ENCODE assay signal across 12 cellular contexts in genomic region chr2:12816379-12817306, GRCh38.
DNase-seq lines count a peak whose midpoint lies in the region; ATAC-seq and TF ChIP-seq lines count a peak whose summit lies in the region.
"Had no signal": no experiment of that assay in that cellular context is flagged by ENCODE, and none has a peak within 500 bp of the region (broad histone marks: within the 10 kb centered on the region; RNA-seq: fewer than 3 reads in every experiment).

No MANE protein-coding gene starts in this region.

- no peaks in the 10 kb centered on the region for H3K36me3 ChIP-seq in neuronal stem cell (replicated peaks in 1 of 2; ENCODE audit: control insufficient read depth in 2 of 2, insufficient read depth in 2 of 2, low read length in 2 of 2)

- H3K23ac ChIP-seq in neuronal stem cell (ENCODE audit: low read depth, low read length, poor library complexity), result no peak overlapping the region

- no peak overlapping the region for H2BK5ac ChIP-seq in neuronal stem cell (ENCODE audit: low read length)

- no CpG with 5 or more reads among the region's 4 CpGs for WGBS in neuronal stem cell (ENCODE audit: extremely low coverage in 2 of 2, insufficient read length in 2 of 2, insufficient replicate concordance in 1 of 2), 2 donors

- H3K4me3 ChIP-seq in fibroblast of villous mesenchyme (ENCODE audit: low read depth, low read length) (no peak overlapping the region), neuronal stem cell (ENCODE audit: low read length in 2 of 2) (no peak overlapping the region)
- H3K4me3 ChIP-seq: PC-9 had no signal

- H3K4ac ChIP-seq in neuronal stem cell (ENCODE audit: low read length), result no peak overlapping the region

- DNase-seq in AG08396 (ENCODE audit: low spot score), result peak; percentile 34
- DNase-seq in HCEC 1CT, result peak; percentile 66
- DNase-seq in fibroblast of villous mesenchyme (ENCODE audit: low read depth), result peak; percentile 51
- DNase-seq in neuronal stem cell (ENCODE audit: low spot score), result no peak
- DNase-seq in NCI-H1417 treated with DMSO at 0.1 percent for 48 hours (lab: John Stamatoyannopoulos, UW), result no peak
- DNase-seq: C1 segment of cervical spinal cord, MM.1S had no signal

- peaks cover 37% of the 10 kb centered on the region for H3K4me1 Mint-ChIP-seq in activated T-helper 17 cell treated with anti-CD3 and anti-CD28 coated beads, Interleukin-2, amount 50 U/mL, for 72 hours

- no peak overlapping the region for H3K14ac ChIP-seq in neuronal stem cell (ENCODE audit: low read length)

- H2BK12ac ChIP-seq in neuronal stem cell (ENCODE audit: low read length), result no peak overlapping the region

- no peak overlapping the region for H3K9ac ChIP-seq in neuronal stem cell (ENCODE audit: low read depth, low read length, poor library complexity)

- no peak overlapping the region for H4K91ac ChIP-seq in neuronal stem cell (ENCODE audit: low read depth, low read length, poor library complexity)

- no peaks in the 10 kb centered on the region for H3K9me3 Mint-ChIP-seq in activated T-helper 17 cell treated with anti-CD3 and anti-CD28 coated beads, Interleukin-2, amount 50 U/mL, for 72 hours

- H2AK5ac ChIP-seq in neuronal stem cell (ENCODE audit: low read depth, low read length), result no peak overlapping the region

- ATAC-seq in activated T-helper 17 cell treated with anti-CD3 and anti-CD28 coated beads, Interleukin-2, amount 50 U/mL, for 72 hours (replicated peaks), result peak; percentile 68
- no peak for ATAC-seq in HG03520 (IDR thresholded peaks at IDR 0.05; ENCODE audit: unreplicated experiment)
- no peak for ATAC-seq in GM21367 (IDR thresholded peaks at IDR 0.05; ENCODE audit: unreplicated experiment)

- H2BK15ac ChIP-seq in neuronal stem cell (ENCODE audit: low read length), result no peak overlapping the region

- peaks cover 0 to 3% of the 10 kb centered on the region in 2 donors for H3K9me3 ChIP-seq in neuronal stem cell (replicated peaks in 1 of 2; ENCODE audit: control insufficient read depth in 2 of 2, insufficient read depth in 1 of 2, low read depth in 1 of 2, low read length in 2 of 2)

- no peak overlapping the region for H3K18ac ChIP-seq in neuronal stem cell (ENCODE audit: low read length)

- H2AFZ ChIP-seq in neuronal stem cell (ENCODE audit: low read length), result no peak overlapping the region
- H2AFZ ChIP-seq: PC-9 had no signal

- no peak overlapping the region for H3K4me2 ChIP-seq in neuronal stem cell (ENCODE audit: insufficient read depth, low read length, poor library complexity, severe bottlenecking)
- H3K4me2 ChIP-seq: PC-9 had no signal

- no peak for TF ChIP-seq CTCF in fibroblast of villous mesenchyme (IDR thresholded peaks at IDR 0.05; ENCODE audit: insufficient read depth, low read depth, low read length)

- H4K8ac ChIP-seq in neuronal stem cell (ENCODE audit: low read depth, low read length), result no peak overlapping the region

- H3K27me3 Mint-ChIP-seq in activated T-helper 17 cell treated with anti-CD3 and anti-CD28 coated beads, Interleukin-2, amount 50 U/mL, for 72 hours, result no peaks in the 10 kb centered on the region

- H3K27ac Mint-ChIP-seq in activated T-helper 17 cell treated with anti-CD3 and anti-CD28 coated beads, Interleukin-2, amount 50 U/mL, for 72 hours, result no peak overlapping the region
- H3K27ac Mint-ChIP-seq: brain had no signal

- peak overlapping the region; percentile 26 for H3K4me3 Mint-ChIP-seq in activated T-helper 17 cell treated with anti-CD3 and anti-CD28 coated beads, Interleukin-2, amount 50 U/mL, for 72 hours
- H3K4me3 Mint-ChIP-seq: brain had no signal

- H3K27me3 ChIP-seq in neuronal stem cell (ENCODE audit: control insufficient read depth in 3 of 3, insufficient read depth in 3 of 3, low read depth in 1 of 3, low read length in 3 of 3), result no peaks in the 10 kb centered on the region

- peaks cover 0 to 3% of the 10 kb centered on the region in 2 donors for H3K4me1 ChIP-seq in neuronal stem cell (ENCODE audit: control insufficient read depth in 2 of 2, insufficient read depth in 1 of 2, low read depth in 1 of 2, low read length in 2 of 2)

- no peak overlapping the region for H3K27ac ChIP-seq in neuronal stem cell (replicated peaks; ENCODE audit: low read length)
- H3K27ac ChIP-seq: PC-9 had no signal

- no peaks in the 10 kb centered on the region for H3K36me3 Mint-ChIP-seq in activated T-helper 17 cell treated with anti-CD3 and anti-CD28 coated beads, Interleukin-2, amount 50 U/mL, for 72 hours (ENCODE audit: low read depth)
- H3K36me3 Mint-ChIP-seq: brain had no signal

- H3K79me1 ChIP-seq in neuronal stem cell (ENCODE audit: low read depth, low read length), result no peaks in the 10 kb centered on the region

- no peak overlapping the region for H2BK120ac ChIP-seq in neuronal stem cell (ENCODE audit: low read depth, low read length)

Comparison
In these comparisons a context has a peak if more than half of its experiments do, and no peak if none do; other contexts are left out.
1. DNase-seq: peak in AG08396 (single experiment), HCEC 1CT (single experiment) and fibroblast of villous mesenchyme (single experiment); none in neuronal stem cell (single experiment) and NCI-H1417 treated with DMSO at 0.1 percent for 48 hours (single experiment).